ENCODE assay signal across 6 cellular contexts in genomic region chr21:32716486-32716885, GRCh38.
"Had no signal": no experiment of that assay in that cellular context is flagged by ENCODE, and none has a peak within 500 bp of the region (broad histone marks: within the 10 kb centered on the region; RNA-seq: fewer than 3 reads in every experiment).

No MANE protein-coding gene starts in this region.

- H3K4me3 ChIP-seq: K562 had no signal

- ATAC-seq: HepG2, K562 had no signal

- H3K27ac ChIP-seq: KMS-11 had no signal

- DNase-seq: IMR-90, KBM-7, KG1 had no signal
